In genomic region chrX:66579219-66579618, GRCh38 we compare ENCODE assay signal across 2 cellular contexts.
TF ChIP-seq lines count a peak whose summit lies in the region.

No MANE protein-coding gene starts in this region.

TF ChIP-seq in HepG2, 621 proteins besides CTCF, POLR2A, EP300 and RAD21:
- TF ChIP-seq FOXC1 (CRISPR knock-in tag; IDR thresholded peaks at IDR 0.05; ENCODE audit: borderline replicate concordance) (no peak), ZNF597 (CRISPR knock-in tag; IDR thresholded peaks at IDR 0.05) (no peak), ZNF572 (CRISPR knock-in tag; IDR thresholded peaks at IDR 0.05) (no peak), ZNF143 (CRISPR knock-in tag; IDR thresholded peaks at IDR 0.05) (no peak), MAFF (IDR thresholded peaks at IDR 0.05; ENCODE audit: low read depth, low read length) (peak; percentile 68), MAFK (conservative IDR thresholded peaks at IDR 0.05 in 1 of 2, IDR thresholded peaks at IDR 0.05 in 1 of 2; ENCODE audit: low read length in 2 of 2) (peak; percentile 48 to 76; a peak in 3 of 4 replicates), SNAPC5 (CRISPR knock-in tag; IDR thresholded peaks at IDR 0.05; ENCODE audit: borderline replicate concordance) (no peak), ATF1 (CRISPR knock-in tag; IDR thresholded peaks at IDR 0.05) (no peak), ZBTB26 (CRISPR knock-in tag; IDR thresholded peaks at IDR 0.05; ENCODE audit: borderline replicate concordance) (no peak)

TF ChIP-seq in IMR-90, 13 proteins besides CTCF, POLR2A, EP300 and RAD21:
- TF ChIP-seq BHLHE40 (IDR thresholded peaks at IDR 0.05; ENCODE audit: low read depth, low read length) = no peak
- TF ChIP-seq MAFK (IDR thresholded peaks at IDR 0.05; ENCODE audit: low read depth, low read length) = peak; percentile 90
- no peak for TF ChIP-seq USF2 (IDR thresholded peaks at IDR 0.05; ENCODE audit: low read depth, low read length)
